In the genomic region with DNA sequence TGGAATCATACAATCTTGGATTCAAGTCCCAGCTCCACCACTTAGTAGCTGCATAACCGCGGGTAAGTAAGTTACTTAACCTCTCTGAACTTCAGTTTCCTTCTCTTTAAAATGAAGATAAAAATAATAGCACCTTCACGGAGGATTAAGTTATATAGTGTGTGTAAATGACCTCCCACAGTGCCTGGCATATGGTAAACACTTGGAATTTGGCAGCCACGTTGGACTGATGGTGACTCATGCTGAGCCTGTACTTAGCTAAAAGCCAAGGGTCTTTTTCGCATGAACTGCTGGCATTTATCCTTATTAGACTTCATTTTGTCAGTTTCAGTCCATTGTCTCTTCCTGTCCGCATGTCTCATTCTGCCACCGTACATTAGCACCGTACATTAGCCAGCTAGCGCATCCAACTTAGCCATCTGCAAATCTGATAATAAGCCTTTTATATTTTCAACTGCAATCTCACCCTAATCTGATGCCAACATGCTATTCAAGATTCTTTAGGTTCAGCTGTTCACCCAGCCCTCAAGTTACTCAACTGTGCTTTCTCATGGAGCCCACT, we compare ENCODE assay signal across 11 cellular contexts. TPM values are rescaled to one million over a fixed set of nuclear protein-coding genes. Genes with fewer than 3 reads are reported as not detected.
DNase-seq lines count a peak whose midpoint lies in the region; ATAC-seq and TF ChIP-seq lines count a peak whose summit lies in the region.
"Had no signal": no experiment of that assay in that cellular context is flagged by ENCODE, and none has a peak within 500 bp of the region (broad histone marks: within the 10 kb centered on the region; RNA-seq: fewer than 3 reads in every experiment).

No MANE protein-coding gene starts in this region.

- no peaks in the 10 kb centered on the region for H3K9me2 ChIP-seq in SK-N-SH

- DNase-seq in COR-L47 (lab: John Stamatoyannopoulos, UW): peak; percentile 81
- peak; percentile 84 for DNase-seq in NCI-H1694 (lab: John Stamatoyannopoulos, UW)
- DNase-seq in SK-N-SH: peak; percentile 57
- peak; percentile 81 for DNase-seq in iris pigment epithelial cell (ENCODE audit: low read depth)
- DNase-seq in activated CD4-positive, alpha-beta T cell treated with anti-CD3 and anti-CD28 coated beads, Interleukin-2, amount 50 U/mL, for 4 hours: no peak
- DNase-seq in left colon: no peak
- DNase-seq in inferior parietal cortex (ENCODE audit: extremely low spot score): no peak
- DNase-seq: activated naive CD4-positive, alpha-beta T cell; esophagus squamous epithelium; NCI-H187 treated with DMSO at 0.1 percent for 48 hours had no signal

- H3K9ac ChIP-seq in SK-N-SH: no peak overlapping the region; the same call in 1 of the 2 replicates

- no peaks in the 10 kb centered on the region for H3K79me2 ChIP-seq in SK-N-SH (ENCODE audit: insufficient read depth)

- CTCF ChIA-PET in SK-N-SH (lab: Yijun Ruan, JAX): interaction anchor here (1.1 to 11.2 kb wide), 3 partner anchors 12 to 85 kb away, joined by 5 to 153 read pairs (median 6); no protein-coding TSS in a partner anchor

- peaks cover 33% of the 10 kb centered on the region for H3F3A ChIP-seq in SK-N-SH (replicated peaks; ENCODE audit: insufficient read depth)

- TF ChIP-seq RAD21 in SK-N-SH (IDR thresholded peaks at IDR 0.05; ENCODE audit: low read length): 0 out of 2 replicates have a peak, but pooled peaks have one; percentile 11

- intact Hi-C loops in left colon (cut with DNase I, micrococcal nuclease): no loop called here

- no peak for ATAC-seq in HG03565 (IDR thresholded peaks at IDR 0.05; ENCODE audit: unreplicated experiment)
- no peak for ATAC-seq in left colon

- no peaks in the 10 kb centered on the region for H3K9me3 ChIP-seq in SK-N-SH
- H3K9me3 ChIP-seq: esophagus squamous epithelium had no signal

- H3K4me3 ChIP-seq in SK-N-SH (ENCODE audit: low read depth in 2 of 2, low read length in 1 of 2): no peak overlapping the region
- H3K4me3 ChIP-seq: esophagus squamous epithelium had no signal

- no peaks in the 10 kb centered on the region for H3K36me3 ChIP-seq in SK-N-SH (replicated peaks in 1 of 2; ENCODE audit: control insufficient read depth in 1 of 2, insufficient read depth in 2 of 2, low read length in 1 of 2)
- H3K36me3 ChIP-seq: esophagus squamous epithelium had no signal

- peaks cover 33 to 43% of the 10 kb centered on the region in 2 experiments for H3K4me1 ChIP-seq in SK-N-SH (ENCODE audit: control insufficient read depth in 1 of 2, insufficient read depth in 2 of 2, low read depth in 1 of 2, low read length in 1 of 2)

- peak overlapping the region; percentile 33 for H2AFZ ChIP-seq in SK-N-SH (ENCODE audit: low read depth)

- no peaks in the 10 kb centered on the region for H4K20me1 ChIP-seq in SK-N-SH (ENCODE audit: insufficient read depth)

- peak; percentile 70 to 84 for TF ChIP-seq EP300 in SK-N-SH (IDR thresholded peaks at IDR 0.05; ENCODE audit: borderline replicate concordance in 1 of 2, low read depth in 1 of 2, low read length in 1 of 2)

- peak overlapping the region; percentile 53 to 80; a peak in 3 of 4 replicates for H3K27ac ChIP-seq in SK-N-SH (ENCODE audit: low read depth in 2 of 2, low read length in 1 of 2)
- H3K27ac ChIP-seq: esophagus squamous epithelium had no signal

- H3K27me3 ChIP-seq in SK-N-SH (ENCODE audit: insufficient read depth): no peaks in the 10 kb centered on the region

- peak overlapping the region; percentile 28 for H3K4me2 ChIP-seq in SK-N-SH

- no peak for TF ChIP-seq CTCF in SK-N-SH (IDR thresholded peaks at IDR 0.05)

- WGBS in SK-N-SH (ENCODE audit: low lambda C conversion rate): 8% methylated on average over 9 of the region's 9 CpGs

- POLR2A ChIA-PET in SK-N-SH (lab: Yijun Ruan, JAX): no interaction called here

TF ChIP-seq in SK-N-SH, 30 proteins besides CTCF, POLR2A, EP300 and RAD21 (continues in another document):
- no peak for TF ChIP-seq NRF1 (IDR thresholded peaks at IDR 0.05; ENCODE audit: low read depth, low read length)
- peak; percentile 23; the same call in 1 of the 2 replicates for TF ChIP-seq RCOR1 (IDR thresholded peaks at IDR 0.05; ENCODE audit: low read length)
- TF ChIP-seq EZH2phosphoT487 (IDR thresholded peaks at IDR 0.05; ENCODE audit: borderline replicate concordance, low read depth): no peak
- TF ChIP-seq CHD2 (IDR thresholded peaks at IDR 0.05; ENCODE audit: low read length, partially characterized antibody): peak; percentile 47
- no peak; the same call in 1 of the 2 replicates for TF ChIP-seq ELF1 (IDR thresholded peaks at IDR 0.05)
- TF ChIP-seq, protein P1, sequence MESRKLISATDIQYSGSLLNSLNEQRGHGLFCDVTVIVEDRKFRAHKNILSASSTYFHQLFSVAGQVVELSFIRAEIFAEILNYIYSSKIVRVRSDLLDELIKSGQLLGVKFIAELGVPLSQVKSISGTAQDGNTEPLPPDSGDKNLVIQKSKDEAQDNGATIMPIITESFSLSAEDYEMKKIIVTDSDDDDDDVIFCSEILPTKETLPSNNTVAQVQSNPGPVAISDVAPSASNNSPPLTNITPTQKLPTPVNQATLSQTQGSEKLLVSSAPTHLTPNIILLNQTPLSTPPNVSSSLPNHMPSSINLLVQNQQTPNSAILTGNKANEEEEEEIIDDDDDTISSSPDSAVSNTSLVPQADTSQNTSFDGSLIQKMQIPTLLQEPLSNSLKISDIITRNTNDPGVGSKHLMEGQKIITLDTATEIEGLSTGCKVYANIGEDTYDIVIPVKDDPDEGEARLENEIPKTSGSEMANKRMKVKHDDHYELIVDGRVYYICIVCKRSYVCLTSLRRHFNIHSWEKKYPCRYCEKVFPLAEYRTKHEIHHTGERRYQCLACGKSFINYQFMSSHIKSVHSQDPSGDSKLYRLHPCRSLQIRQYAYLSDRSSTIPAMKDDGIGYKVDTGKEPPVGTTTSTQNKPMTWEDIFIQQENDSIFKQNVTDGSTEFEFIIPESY (IDR thresholded peaks at IDR 0.05; ENCODE audit: borderline replicate concordance, low read depth): peak; percentile 18; the same call in 1 of the 2 replicates
- TF ChIP-seq POLR2AphosphoS5 (IDR thresholded peaks at IDR 0.05; ENCODE audit: low read depth, low read length): peak; percentile 73
- no peak for TF ChIP-seq FOXJ3 (CRISPR knock-in tag; IDR thresholded peaks at IDR 0.05)
- peak; percentile 84; the same call in 1 of the 2 replicates for TF ChIP-seq SIN3A (IDR thresholded peaks at IDR 0.05; ENCODE audit: borderline replicate concordance, low read depth, low read length)
- peak; percentile 76; the same call in 1 of the 2 replicates for TF ChIP-seq TEAD4 (IDR thresholded peaks at IDR 0.05; ENCODE audit: borderline replicate concordance, insufficient read depth)
- TF ChIP-seq IRF3 (IDR thresholded peaks at IDR 0.05; ENCODE audit: low read depth, low read length): no peak
- TF ChIP-seq, protein P2, sequence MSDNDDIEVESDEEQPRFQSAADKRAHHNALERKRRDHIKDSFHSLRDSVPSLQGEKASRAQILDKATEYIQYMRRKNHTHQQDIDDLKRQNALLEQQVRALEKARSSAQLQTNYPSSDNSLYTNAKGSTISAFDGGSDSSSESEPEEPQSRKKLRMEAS (IDR thresholded peaks at IDR 0.05; ENCODE audit: low read depth): peak; percentile 87
- no peak; the same call in 1 of the 2 replicates for TF ChIP-seq YY1 (IDR thresholded peaks at IDR 0.05; ENCODE audit: low read depth)
- no peak for TF ChIP-seq USF2 (IDR thresholded peaks at IDR 0.05; ENCODE audit: borderline replicate concordance, low read depth, low read length)
- TF ChIP-seq JUND (IDR thresholded peaks at IDR 0.05): peak; percentile 93
- peak; percentile 95 for TF ChIP-seq TCF12 (IDR thresholded peaks at IDR 0.05)
- TF ChIP-seq FOSL2 (IDR thresholded peaks at IDR 0.05; ENCODE audit: borderline replicate concordance, low read depth): peak; percentile 96
- 0 out of 2 replicates have a peak, but pooled peaks have one; percentile 23 for TF ChIP-seq GABPA (IDR thresholded peaks at IDR 0.05; ENCODE audit: low read depth)
- TF ChIP-seq, protein P3, sequence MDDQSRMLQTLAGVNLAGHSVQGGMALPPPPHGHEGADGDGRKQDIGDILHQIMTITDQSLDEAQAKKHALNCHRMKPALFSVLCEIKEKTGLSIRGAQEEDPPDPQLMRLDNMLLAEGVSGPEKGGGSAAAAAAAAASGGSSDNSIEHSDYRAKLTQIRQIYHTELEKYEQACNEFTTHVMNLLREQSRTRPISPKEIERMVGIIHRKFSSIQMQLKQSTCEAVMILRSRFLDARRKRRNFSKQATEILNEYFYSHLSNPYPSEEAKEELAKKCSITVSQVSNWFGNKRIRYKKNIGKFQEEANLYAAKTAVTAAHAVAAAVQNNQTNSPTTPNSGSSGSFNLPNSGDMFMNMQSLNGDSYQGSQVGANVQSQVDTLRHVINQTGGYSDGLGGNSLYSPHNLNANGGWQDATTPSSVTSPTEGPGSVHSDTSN (IDR thresholded peaks at IDR 0.05): peak; percentile 90

RNA-seq across cellular contexts. Expression of gene SLC13A4, which starts 11.2 kb away (rescaled TPM):
- 0.23 and 0.30 TPM in 2 replicates for polyA plus RNA-seq in SK-N-SH (2012; rRNA removed)
- polyA plus RNA-seq in SK-N-SH (2012; cell fraction: cytosol; rRNA removed): 0.12 and 0.28 TPM in 2 replicates
- polyA plus RNA-seq in SK-N-SH (2012; cell fraction: nucleus; rRNA removed): 0.26 TPM in 2 replicates
- total RNA-seq in left colon: not detected

RNA-seq across cellular contexts. Expression of gene FAM180A, which starts 31.9 kb away (rescaled TPM):
- polyA plus RNA-seq in SK-N-SH (2012; rRNA removed): 0.08 and 0.10 TPM in 2 replicates
- polyA plus RNA-seq in SK-N-SH (2012; cell fraction: cytosol; rRNA removed): 0.04 and 0.09 TPM in 2 replicates
- polyA plus RNA-seq in SK-N-SH (2012; cell fraction: nucleus; rRNA removed): 0.08 and 0.12 TPM in 2 replicates
- 1 to 10 TPM in 1 of 2 donors, under 1 TPM in 1; 0.89 to 2.0 TPM for total RNA-seq in left colon

RNA-seq across cellular contexts. Expression of gene STMP1, which starts 54.4 kb away (rescaled TPM):
- polyA plus RNA-seq in SK-N-SH (2012; rRNA removed): 26.0 and 30.0 TPM in 2 replicates
- polyA plus RNA-seq in SK-N-SH (2012; cell fraction: cytosol; rRNA removed): 36.1 and 52.6 TPM in 2 replicates
- 16.6 and 24.6 TPM in 2 replicates for polyA plus RNA-seq in SK-N-SH (2012; cell fraction: nucleus; rRNA removed)
- 10 to 100 TPM; 22.6 to 30.4 TPM for total RNA-seq in left colon

Comparison
In these comparisons a context has a peak if more than half of its experiments do, and no peak if none do; other contexts are left out.
1. DNase-seq: peak in COR-L47 (single experiment), NCI-H1694 (single experiment), SK-N-SH (single experiment) and iris pigment epithelial cell (single experiment); none in activated CD4-positive, alpha-beta T cell treated with anti-CD3 and anti-CD28 coated beads, Interleukin-2, amount 50 U/mL, for 4 hours (0 of 2), left colon (0 of 2) and inferior parietal cortex (single experiment).